Comparison of ENCODE assay signal across 20 cellular contexts in the genomic region with DNA sequence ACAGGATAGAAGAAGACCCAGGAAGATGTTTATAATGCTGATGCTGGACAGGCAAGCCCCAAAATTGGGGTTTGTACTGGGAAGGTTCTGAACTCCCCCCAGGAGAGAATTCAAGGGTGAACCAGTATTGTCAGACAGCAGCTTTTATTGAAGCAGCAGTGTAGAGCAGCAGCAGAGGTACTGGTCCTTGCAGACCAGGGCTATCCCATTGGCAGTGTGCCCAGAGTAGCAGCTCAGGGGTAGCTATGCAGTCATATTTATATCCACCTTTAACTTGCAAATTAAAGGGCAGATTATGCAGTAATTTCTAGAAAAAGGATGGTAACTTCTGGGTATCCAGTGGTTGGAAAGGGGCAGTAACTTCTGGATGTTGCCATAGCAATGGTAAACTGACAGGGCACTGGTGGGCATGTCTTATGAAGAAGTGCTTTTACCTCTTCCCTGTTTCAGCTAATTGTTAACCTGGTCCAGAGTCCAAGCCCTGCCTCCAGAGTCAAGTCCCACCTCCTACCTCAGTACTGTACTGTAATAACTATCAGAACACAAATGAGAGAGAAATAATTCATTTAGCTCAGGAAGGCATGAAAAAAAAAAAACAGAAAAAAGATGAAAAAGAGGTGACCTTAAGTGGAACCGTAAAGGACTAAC.
A peak's percentile ranks its signal among the peaks of the same experiment; 100 is the strongest.
DNase-seq lines count a peak whose midpoint lies in the region; ATAC-seq and TF ChIP-seq lines count a peak whose summit lies in the region.
"Had no signal": no experiment of that assay in that cellular context is flagged by ENCODE, and none has a peak within 500 bp of the region (broad histone marks: within the 10 kb centered on the region; RNA-seq: fewer than 3 reads in every experiment).

No MANE protein-coding gene starts in this region.

- DNase-seq in DMS53 (lab: John Stamatoyannopoulos, UW) (peak; percentile 53), DMS53 treated with DMSO at 0.1 percent for 48 hours (lab: John Stamatoyannopoulos, UW; ENCODE audit: unreplicated experiment) (no peak), astrocyte of the hippocampus (ENCODE audit: low read depth, low spot score) (peak; percentile 29), neural crest cell (ENCODE audit: low read depth, low spot score) (no peak), NCI-H2171 (lab: John Stamatoyannopoulos, UW) (no peak), GOT3 (lab: John Stamatoyannopoulos, UW) (no peak), posterior vena cava (ENCODE audit: low spot score) (no peak)
- DNase-seq: 8988T; activated CD4-positive, alpha-beta memory T cell treated with anti-CD3 and anti-CD28 coated beads for 36 hours; amniotic stem cell; DMS79; foreskin melanocyte; KBM-7; NCI-H1694 treated with DMSO at 0.1 percent for 48 hours; NCI-H524 treated with DMSO at 0.1 percent for 48 hours; stimulated activated naive CD4-positive, alpha-beta T cell treated with Interleukin-2 at 50 U/mL for 16 hours; SW 1271; transverse colon had no signal

- no peaks in the 10 kb centered on the region for H3K27me3 Mint-ChIP-seq in neural crest cell (ENCODE audit: low read depth)
- H3K27me3 Mint-ChIP-seq: activated CD4-positive, alpha-beta memory T cell treated with anti-CD3 and anti-CD28 coated beads for 36 hours; progenitor cell of endocrine pancreas had no signal

- intact Hi-C loops in posterior vena cava (cut with DNase I) = no loop called here

- H3K4me1 Mint-ChIP-seq in neural crest cell = no peaks in the 10 kb centered on the region

- TF ChIP-seq CTCF in neural crest cell (conservative IDR thresholded peaks at IDR 0.05) = no peak

- H3K27ac Mint-ChIP-seq in neural crest cell (ENCODE audit: unreplicated experiment) = peak overlapping the region; percentile 43
- H3K27ac Mint-ChIP-seq: activated CD4-positive, alpha-beta memory T cell treated with anti-CD3 and anti-CD28 coated beads for 36 hours; progenitor cell of endocrine pancreas had no signal

- H3K36me3 Mint-ChIP-seq in neural crest cell (ENCODE audit: low read depth) = no peaks in the 10 kb centered on the region
- H3K36me3 Mint-ChIP-seq: activated CD4-positive, alpha-beta memory T cell treated with anti-CD3 and anti-CD28 coated beads for 36 hours had no signal

- ATAC-seq in HG03457 (IDR thresholded peaks at IDR 0.05; ENCODE audit: unreplicated experiment) = peak; percentile 57

- H3K9me3 Mint-ChIP-seq in neural crest cell = no peaks in the 10 kb centered on the region
- H3K9me3 Mint-ChIP-seq: activated CD4-positive, alpha-beta memory T cell treated with anti-CD3 and anti-CD28 coated beads for 36 hours had no signal

- H3K4me3 Mint-ChIP-seq in neural crest cell = no peak overlapping the region
- H3K4me3 Mint-ChIP-seq: activated CD4-positive, alpha-beta memory T cell treated with anti-CD3 and anti-CD28 coated beads for 36 hours had no signal

Comparison
In these comparisons a context has a peak if more than half of its experiments do, and no peak if none do; other contexts are left out.
1. DNase-seq: peak in DMS53 (single experiment) and astrocyte of the hippocampus (single experiment); none in DMS53 treated with DMSO at 0.1 percent for 48 hours (single experiment), neural crest cell (single experiment), NCI-H2171 (single experiment), GOT3 (single experiment) and posterior vena cava (single experiment).